Comparison of ENCODE assay signal across 8 cellular contexts in genomic region chr5:44388504-44389409, GRCh38. TPM values are rescaled to one million over a fixed set of nuclear protein-coding genes. Genes with fewer than 3 reads are reported as not detected.
A peak's percentile ranks its signal among the peaks of the same experiment; 100 is the strongest.
DNase-seq lines count a peak whose midpoint lies in the region; ATAC-seq lines count a peak whose summit lies in the region.

No MANE protein-coding gene starts in this region.

- H3K4me1 Mint-ChIP-seq in activated naive CD8-positive, alpha-beta T cell treated with anti-CD3 and anti-CD28 coated beads, Interleukin-2, amount 50 U/mL, for 24 hours: peaks cover 8% of the 10 kb centered on the region

- H3K36me3 ChIP-seq in HAP-1 (replicated peaks) (no peaks in the 10 kb centered on the region), skeletal muscle tissue (ENCODE audit: control insufficient read depth in 3 of 3, insufficient read depth in 3 of 3, low read length in 3 of 3) (no peaks in the 10 kb centered on the region)

- H3K36me3 Mint-ChIP-seq in activated naive CD8-positive, alpha-beta T cell treated with anti-CD3 and anti-CD28 coated beads, Interleukin-2, amount 50 U/mL, for 24 hours (ENCODE audit: low read depth): no peaks in the 10 kb centered on the region

- H3K9me3 ChIP-seq in HAP-1 (no peaks in the 10 kb centered on the region), iPS-18c (ENCODE audit: control insufficient read depth, insufficient read depth, low read length) (no peaks in the 10 kb centered on the region), skeletal muscle tissue (ENCODE audit: control insufficient read depth in 3 of 3, low read length in 3 of 3) (no peaks in the 10 kb centered on the region)

- H3K4me1 ChIP-seq in HAP-1: no peaks in the 10 kb centered on the region
- peaks cover 6 to 15% (median 14%) of the 10 kb centered on the region in 3 donors for H3K4me1 ChIP-seq in skeletal muscle tissue (ENCODE audit: control insufficient read depth in 3 of 3, insufficient read depth in 3 of 3, low read length in 3 of 3)

- H3K27ac ChIP-seq in skeletal muscle tissue (ENCODE audit: low read depth, low read length): peak overlapping the region; percentile 27

- no peaks in the 10 kb centered on the region for H3K9me3 Mint-ChIP-seq in activated naive CD8-positive, alpha-beta T cell treated with anti-CD3 and anti-CD28 coated beads, Interleukin-2, amount 50 U/mL, for 24 hours

- H3K27ac Mint-ChIP-seq in activated naive CD8-positive, alpha-beta T cell treated with anti-CD3 and anti-CD28 coated beads, Interleukin-2, amount 50 U/mL, for 24 hours: no peak overlapping the region

- H3K27me3 ChIP-seq in HAP-1 (ENCODE audit: low read depth): peaks cover 28% of the 10 kb centered on the region
- H3K27me3 ChIP-seq in skeletal muscle tissue (ENCODE audit: control insufficient read depth in 3 of 3, insufficient read depth in 3 of 3, low read length in 3 of 3): peaks cover 24 to 36% (median 28%) of the 10 kb centered on the region in 3 donors

- intact Hi-C loops in posterior vena cava (cut with DNase I): no loop called here

- peak overlapping the region; percentile 11 for H3K4me3 ChIP-seq in HAP-1
- H3K4me3 ChIP-seq in iPS-18c (ENCODE audit: insufficient read depth, low read depth, low read length): peak overlapping the region; percentile 63
- peak overlapping the region; percentile 71 to 74 (median 73) for H3K4me3 ChIP-seq in skeletal muscle tissue (ENCODE audit: low read length in 3 of 3)

- H3K9ac ChIP-seq in skeletal muscle tissue (ENCODE audit: low read depth in 1 of 3, low read length in 3 of 3): peak overlapping the region; percentile 13 to 58 (median 34)

- in situ Hi-C loops in HAP-1 (cut with MboI; ENCODE audit: low sequenced_read_pairs): no loop called here

- peak overlapping the region; percentile 26 for H3K4me3 Mint-ChIP-seq in activated naive CD8-positive, alpha-beta T cell treated with anti-CD3 and anti-CD28 coated beads, Interleukin-2, amount 50 U/mL, for 24 hours

- DNase-seq in HAP-1 (ENCODE audit: low spot score in 2 of 2): no peak
- no peak for DNase-seq in activated naive CD8-positive, alpha-beta T cell treated with anti-CD3 and anti-CD28 coated beads, Interleukin-2, amount 50 U/mL, for 24 hours
- no peak for DNase-seq in posterior vena cava (ENCODE audit: low spot score)
- no peak for DNase-seq in NCI-H510A treated with DMSO at 0.1 percent for 48 hours (lab: John Stamatoyannopoulos, UW)

- no peak for ATAC-seq in activated naive CD8-positive, alpha-beta T cell treated with anti-CD3 and anti-CD28 coated beads, Interleukin-2, amount 50 U/mL, for 24 hours
- ATAC-seq in GM18858 (IDR thresholded peaks at IDR 0.05; ENCODE audit: unreplicated experiment) (no peak), HG03565 (IDR thresholded peaks at IDR 0.05; ENCODE audit: unreplicated experiment) (no peak)

- peaks cover 43% of the 10 kb centered on the region for H3K27me3 Mint-ChIP-seq in activated naive CD8-positive, alpha-beta T cell treated with anti-CD3 and anti-CD28 coated beads, Interleukin-2, amount 50 U/mL, for 24 hours

RNA-seq across cellular contexts. Expression of gene FGF10, which starts 0.5 kb away (rescaled TPM):
- total RNA-seq in skeletal muscle tissue: 4.7 TPM
- total RNA-seq in posterior vena cava: 10 to 100 TPM; 12.2 to 17.4 TPM

Comparison
In these comparisons a context has a peak if more than half of its experiments do, and no peak if none do; other contexts are left out.
1. H3K4me3 ChIP-seq: peak in every context shown above with its lines; median percentile 73 in skeletal muscle tissue; 63 in iPS-18c; 11 in HAP-1.